ENCODE assay signal across 8 cellular contexts in the genomic region with DNA sequence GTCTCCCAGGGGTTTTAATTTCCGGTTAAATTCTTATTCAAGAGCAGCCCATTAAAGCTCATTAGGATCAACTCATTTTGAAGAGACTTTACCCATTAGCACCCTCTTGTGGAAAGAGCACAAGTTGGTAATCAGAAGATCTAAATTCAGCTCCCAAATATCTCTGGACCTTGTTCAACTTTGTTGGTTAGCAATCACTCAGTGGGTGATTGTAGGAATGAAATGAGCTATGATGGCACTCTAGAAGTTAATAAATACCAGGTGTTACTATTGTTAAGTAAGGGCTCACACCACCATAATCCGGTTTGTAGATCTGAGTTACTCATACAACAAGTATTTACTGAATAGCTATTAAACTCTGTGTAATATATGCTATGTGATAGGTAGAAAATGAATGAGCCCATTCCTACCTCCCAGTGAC. TPM values are rescaled to one million over a fixed set of nuclear protein-coding genes. Genes with fewer than 3 reads are reported as not detected.
DNase-seq lines count a peak whose midpoint lies in the region; ATAC-seq and FAIRE-seq lines count a peak whose summit lies in the region.

No MANE protein-coding gene starts in this region.

- ATAC-seq in HG03039 (IDR thresholded peaks at IDR 0.05; ENCODE audit: unreplicated experiment) (no peak), HG03139 (IDR thresholded peaks at IDR 0.05; ENCODE audit: unreplicated experiment) (no peak)

- DNase-seq in DMS153 treated with DMSO at 0.1 percent for 48 hours (lab: John Stamatoyannopoulos, UW; ENCODE audit: unreplicated experiment) (peak; percentile 41), HS-5 (ENCODE audit: low read depth) (peak; percentile 87), OCI-M1 (lab: John Stamatoyannopoulos, UW) (peak; percentile 48), mucosa of gallbladder (ENCODE audit: low spot score) (peak; percentile 20), NCI-H187 treated with DMSO at 0.1 percent for 48 hours (lab: John Stamatoyannopoulos, UW) (no peak)

- peak; percentile 94 for FAIRE-seq in endometrium (lab: Jason Lieb, UNC)

RNA-seq across cellular contexts. Expression of gene TRIP11, which starts 42.9 kb away (rescaled TPM):
- total RNA-seq in mucosa of gallbladder, result 83.0 TPM

RNA-seq across cellular contexts. Expression of gene FBLN5, which starts 49.5 kb away (rescaled TPM):
- 241 TPM for total RNA-seq in mucosa of gallbladder
